In the genomic region with DNA sequence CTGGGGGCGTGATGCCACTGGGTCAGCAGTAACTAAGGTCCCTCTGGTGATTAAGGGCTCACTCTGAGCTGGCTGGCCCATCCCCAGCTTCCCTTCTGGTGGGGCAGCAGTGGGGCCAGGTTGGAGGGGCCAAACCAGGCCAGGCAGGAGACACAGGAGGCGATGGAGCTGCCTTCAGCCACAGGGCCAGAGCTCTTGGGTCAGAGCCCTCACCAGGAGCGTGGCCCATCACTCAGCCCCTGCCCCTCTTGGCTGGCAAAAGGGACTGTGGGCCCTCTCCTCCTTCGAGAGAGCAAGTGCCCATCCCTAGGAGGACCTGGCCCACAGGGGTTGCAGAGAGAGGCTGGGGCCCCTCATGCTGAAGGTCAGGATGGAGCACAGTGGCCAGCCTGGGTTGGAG, we compare ENCODE assay signal across 26 cellular contexts. TPM values are rescaled to one million over a fixed set of nuclear protein-coding genes. Genes with fewer than 3 reads are reported as not detected.
"Had no signal": no experiment of that assay in that cellular context is flagged by ENCODE, and none has a peak within 500 bp of the region (broad histone marks: within the 10 kb centered on the region; RNA-seq: fewer than 3 reads in every experiment).

No MANE protein-coding gene starts in this region.

- H3K4me3 Mint-ChIP-seq: dendritic cell treated with granulocyte-macrophage colony-stimulating factor and Interleukin-4, amounts not matched to agents 40 ng/mL and 50 ng/mL, for 4 days; effector memory CD8-positive, alpha-beta T cell; endodermal cell; memory B cell had no signal

- H3K27ac Mint-ChIP-seq: dendritic cell treated with granulocyte-macrophage colony-stimulating factor and Interleukin-4, amounts not matched to agents 40 ng/mL and 50 ng/mL, for 4 days; effector memory CD8-positive, alpha-beta T cell; endodermal cell; memory B cell had no signal

- H3K27ac ChIP-seq: colonic mucosa, epithelial cell of prostate, esophagus squamous epithelium, gastrocnemius medialis, heart right ventricle, left lung had no signal

- ATAC-seq: effector memory CD8-positive, alpha-beta T cell; esophagus mucosa; gastrocnemius medialis; heart right ventricle; left cardiac atrium; left lung; left ventricle myocardium superior had no signal

- DNase-seq: colonic mucosa; cortex of kidney; effector CD8-positive, alpha-beta T cell; effector memory CD8-positive, alpha-beta T cell; endodermal cell; erythroblast; esophagus squamous epithelium; foreskin fibroblast; foreskin melanocyte; gastrocnemius medialis; glutamatergic neuron; head of caudate nucleus; heart right ventricle; hippocampal formation; left cardiac atrium; left lung; left ventricle myocardium superior; mammary epithelial cell; mesendoderm; midbrain had no signal

- H3K9me3 ChIP-seq: colonic mucosa, gastrocnemius medialis had no signal

- H3K4me3 ChIP-seq: colonic mucosa, esophagus squamous epithelium, gastrocnemius medialis, heart right ventricle, left lung, lung had no signal

- H3K4me1 Mint-ChIP-seq: memory B cell had no signal

- H3K36me3 ChIP-seq: colonic mucosa, esophagus squamous epithelium, gastrocnemius medialis, heart right ventricle, left lung had no signal

- H3K9me3 Mint-ChIP-seq: dendritic cell treated with granulocyte-macrophage colony-stimulating factor and Interleukin-4, amounts not matched to agents 40 ng/mL and 50 ng/mL, for 4 days; endodermal cell had no signal

- H3K4me1 ChIP-seq: colonic mucosa, esophagus squamous epithelium, gastrocnemius medialis, heart right ventricle, left lung had no signal

- H3K27me3 ChIP-seq: colonic mucosa, gastrocnemius medialis had no signal

RNA-seq across cellular contexts. Expression of a gene that starts 4.5 kb away (rescaled TPM):
- polyA plus RNA-seq: heart right ventricle, keratinocyte, lung, mammary epithelial cell had no signal

RNA-seq across cellular contexts. Expression of a gene that starts 39.1 kb away (rescaled TPM):
- polyA plus RNA-seq: keratinocyte, mammary epithelial cell had no signal
